ENCODE assay signal across 24 cellular contexts in genomic region chr10:124377101-124377500, GRCh38. TPM values are rescaled to one million over a fixed set of nuclear protein-coding genes. Genes with fewer than 3 reads are reported as not detected.
A peak's percentile ranks its signal among the peaks of the same experiment; 100 is the strongest.
DNase-seq lines count a peak whose midpoint lies in the region; ATAC-seq and TF ChIP-seq lines count a peak whose summit lies in the region.
"Had no signal": no experiment of that assay in that cellular context is flagged by ENCODE, and none has a peak within 500 bp of the region (broad histone marks: within the 10 kb centered on the region; RNA-seq: fewer than 3 reads in every experiment).

No MANE protein-coding gene starts in this region.

- H3K9ac ChIP-seq in BLaER1 = no peak overlapping the region
- no peak overlapping the region for H3K9ac ChIP-seq in BLaER1 treated with 17β-estradiol and CSF1 and Interleukin-3, amounts not matched to agents 10 nM and 100 nM

- no peak overlapping the region for H3K4me3 ChIP-seq in BLaER1
- H3K4me3 ChIP-seq in BLaER1 treated with 17β-estradiol and CSF1 and Interleukin-3, amounts not matched to agents 10 nM and 100 nM = no peak overlapping the region
- no peak overlapping the region for H3K4me3 ChIP-seq in RWPE2 (ENCODE audit: severe bottlenecking)
- H3K4me3 ChIP-seq in ovary = no peak overlapping the region
- H3K4me3 ChIP-seq: GM12878 had no signal

- WGBS in ovary, 3 donors = 89 to 95% (median 95%) methylated on average over 8 of the region's 8 CpGs

- no peak for ATAC-seq in RWPE2 (ENCODE audit: low read depth)
- no peak for ATAC-seq in GM18517 (IDR thresholded peaks at IDR 0.05; ENCODE audit: unreplicated experiment)
- no peak for ATAC-seq in activated CD4-positive, CD25-positive, alpha-beta regulatory T cell treated with anti-CD3 and anti-CD28 coated beads, Interleukin-2, amount 50 U/mL, for 24 hours
- ATAC-seq: GM12878 had no signal

- TF ChIP-seq CTCF in RWPE2 (IDR thresholded peaks at IDR 0.05; ENCODE audit: poor library complexity, severe bottlenecking) = no peak
- TF ChIP-seq CTCF in ovary (IDR thresholded peaks at IDR 0.05) = no peak

- DNase-seq in RWPE2 (ENCODE audit: low spot score) (peak; percentile 18), posterior vena cava (ENCODE audit: low spot score) (peak; percentile 29), midbrain (lab: John Stamatoyannopoulos, UW) (no peak), ovary (no peak)
- DNase-seq: 8988T; ACHN; BE2C; C1 segment of cervical spinal cord; CD4-positive, alpha-beta memory T cell; CD4-positive, CD25-positive, alpha-beta regulatory T cell; CD8-positive, alpha-beta memory T cell; COR-L47; DMS 273 treated with DMSO at 0.1 percent for 48 hours; DMS153; DMS53; DMS79; DND-41; EL; GDM1 had no signal

- no peaks in the 10 kb centered on the region for H4K20me1 ChIP-seq in BLaER1
- H4K20me1 ChIP-seq in BLaER1 treated with 17β-estradiol and CSF1 and Interleukin-3, amounts not matched to agents 10 nM and 100 nM = no peaks in the 10 kb centered on the region

- no peak for TF ChIP-seq EP300 in ovary (IDR thresholded peaks at IDR 0.05)

- no peak for TF ChIP-seq POLR2A in ovary (IDR thresholded peaks at IDR 0.05)

- H3K9me3 ChIP-seq in BLaER1 = peaks cover 6% of the 10 kb centered on the region
- peaks cover 2 to 10% (median 8%) of the 10 kb centered on the region in 11 experiments; a peak in 21 of 22 replicates for H3K9me3 ChIP-seq in BLaER1 treated with 17β-estradiol and CSF1 and Interleukin-3, amounts not matched to agents 10 nM and 100 nM (replicated peaks in 1 of 11)
- H3K9me3 ChIP-seq in RWPE2 (ENCODE audit: severe bottlenecking) = no peaks in the 10 kb centered on the region
- no peaks in the 10 kb centered on the region for H3K9me3 ChIP-seq in ovary
- H3K9me3 ChIP-seq: BE2C had no signal

- intact Hi-C loops in posterior vena cava (cut with DNase I) (no loop called here), ovary (cut with DNase I) (no loop called here)

- H3K27me3 ChIP-seq in BLaER1 = peaks cover 20% of the 10 kb centered on the region
- peaks cover 4 to 26% (median 22%) of the 10 kb centered on the region in 11 experiments; a peak in 18 of 22 replicates for H3K27me3 ChIP-seq in BLaER1 treated with 17β-estradiol and CSF1 and Interleukin-3, amounts not matched to agents 10 nM and 100 nM
- no peaks in the 10 kb centered on the region for H3K27me3 ChIP-seq in RWPE2 (ENCODE audit: insufficient read depth, poor library complexity, severe bottlenecking)
- no peaks in the 10 kb centered on the region for H3K27me3 ChIP-seq in ovary
- H3K27me3 ChIP-seq: BE2C had no signal

- H3K4me1 ChIP-seq in BLaER1 (peaks cover 69% of the 10 kb centered on the region), RWPE2 (ENCODE audit: insufficient read depth, poor library complexity, severe bottlenecking) (peaks cover 7% of the 10 kb centered on the region), ovary (ENCODE audit: insufficient read depth) (no peaks in the 10 kb centered on the region)
- H3K4me1 ChIP-seq in BLaER1 treated with 17β-estradiol and CSF1 and Interleukin-3, amounts not matched to agents 10 nM and 100 nM = peaks cover 27 to 77% (median 61%) of the 10 kb centered on the region in 10 experiments
- H3K4me1 ChIP-seq: BE2C had no signal

- peak overlapping the region; percentile 43 for H3K4me2 ChIP-seq in BLaER1
- peak overlapping the region in 9 of 11 experiments; percentile 14 to 91 (median 52); a peak in 13 of 22 replicates for H3K4me2 ChIP-seq in BLaER1 treated with 17β-estradiol and CSF1 and Interleukin-3, amounts not matched to agents 10 nM and 100 nM

- H3K36me3 ChIP-seq in BLaER1 (no peaks in the 10 kb centered on the region), RWPE2 (ENCODE audit: low read depth) (no peaks in the 10 kb centered on the region), ovary (no peaks in the 10 kb centered on the region)
- H3K36me3 ChIP-seq in BLaER1 treated with 17β-estradiol and CSF1 and Interleukin-3, amounts not matched to agents 10 nM and 100 nM = 0 out of 22 replicates have a peak, but pooled peaks cover 0 to 4% (median 0%) of the 10 kb centered on the region in 11 experiments
- H3K36me3 ChIP-seq: BE2C had no signal

- 0 out of 2 replicates have a peak overlapping the region, but pooled peaks have one; percentile 4 for H3K27ac ChIP-seq in BLaER1
- no peak overlapping the region for H3K27ac ChIP-seq in BLaER1 treated with 17β-estradiol and CSF1 and Interleukin-3, amounts not matched to agents 10 nM and 100 nM
- no peak overlapping the region for H3K27ac ChIP-seq in RWPE2 (ENCODE audit: poor library complexity, severe bottlenecking)
- H3K27ac ChIP-seq in ovary = no peak overlapping the region

RNA-seq across cellular contexts. Expression of gene OAT, which starts 41.6 kb away (rescaled TPM):
- total RNA-seq in posterior vena cava (100 to 1,000 TPM in 1 of 2 donors, 10 to 100 TPM in 1; 89.5 to 113 TPM), ovary (100 to 1,000 TPM in 2 of 7 donors, 10 to 100 TPM in 5; 76.5 to 125 (median 94.5) TPM)
- 100 to 1,000 TPM in 1 of 2 donors, 10 to 100 TPM in 1; 93.2 to 114 TPM for polyA plus RNA-seq in ovary

Comparison
In these comparisons a context has a peak if more than half of its experiments do, and no peak if none do; other contexts are left out.
1. DNase-seq: peak in RWPE2 (single experiment) and posterior vena cava (single experiment); none in midbrain (single experiment) and ovary (0 of 5).